ENCODE assay signal across 8 cellular contexts in genomic region chr9:70113403-70114022, GRCh38.
DNase-seq lines count a peak whose midpoint lies in the region; ATAC-seq and TF ChIP-seq lines count a peak whose summit lies in the region.

No MANE protein-coding gene starts in this region.

- no peak overlapping the region for H3K4me3 ChIP-seq in retinal pigment epithelial cell (ENCODE audit: low read length)

- intact Hi-C loops in left cardiac atrium (cut with DNase I): loop anchor here (5.0 to 10.0 kb wide), 2 partner anchors 141 to 689 kb away; no protein-coding TSS in a partner anchor

- no peak overlapping the region for H3K27ac Mint-ChIP-seq in activated naive CD8-positive, alpha-beta T cell treated with anti-CD3 and anti-CD28 coated beads, Interleukin-2, amount 10 ng/mL, durations not matched to agents 7 days and 5 days

- no peak overlapping the region for H3K4me3 Mint-ChIP-seq in activated naive CD8-positive, alpha-beta T cell treated with anti-CD3 and anti-CD28 coated beads, Interleukin-2, amount 10 ng/mL, durations not matched to agents 7 days and 5 days

- POLR2A ChIA-PET in HEK293T (lab: Yijun Ruan, JAX): no interaction called here
- POLR2A ChIA-PET in activated naive CD8-positive, alpha-beta T cell treated with anti-CD3 and anti-CD28 coated beads, Interleukin-2, amount 10 ng/mL, durations not matched to agents 7 days and 5 days (lab: Charles Lee): no interaction called here

- H3K27me3 Mint-ChIP-seq in activated naive CD8-positive, alpha-beta T cell treated with anti-CD3 and anti-CD28 coated beads, Interleukin-2, amount 10 ng/mL, durations not matched to agents 7 days and 5 days: peaks cover 7% of the 10 kb centered on the region

- peak; percentile 30 to 34 for DNase-seq in activated T-cell treated with anti-CD3 and anti-CD28 coated beads, Interleukin-2, amount 50 U/mL, for 48 hours
- DNase-seq in activated T-cell treated with anti-CD3 and anti-CD28 coated beads, Interleukin-2, amount 50 U/mL, for 1 hour: no peak
- peak; percentile 71 for DNase-seq in HEK293T (ENCODE audit: extremely low spot score)
- peak; percentile 11 for DNase-seq in NCI-H2029 (lab: John Stamatoyannopoulos, UW)
- DNase-seq in activated naive CD8-positive, alpha-beta T cell treated with anti-CD3 and anti-CD28 coated beads, Interleukin-2, amount 10 ng/mL, durations not matched to agents 7 days and 5 days: peak; percentile 27
- peak; percentile 68 for DNase-seq in left cardiac atrium
- DNase-seq in retinal pigment epithelial cell (ENCODE audit: low read depth): no peak
- DNase-seq in effector CD4-positive, alpha-beta T cell: no peak

- H3K4me1 Mint-ChIP-seq in activated naive CD8-positive, alpha-beta T cell treated with anti-CD3 and anti-CD28 coated beads, Interleukin-2, amount 10 ng/mL, durations not matched to agents 7 days and 5 days: peaks cover 3% of the 10 kb centered on the region

- H3K9me3 Mint-ChIP-seq in activated naive CD8-positive, alpha-beta T cell treated with anti-CD3 and anti-CD28 coated beads, Interleukin-2, amount 10 ng/mL, durations not matched to agents 7 days and 5 days: no peaks in the 10 kb centered on the region

- peak; percentile 33 for ATAC-seq in activated naive CD8-positive, alpha-beta T cell treated with anti-CD3 and anti-CD28 coated beads, Interleukin-2, amount 10 ng/mL, durations not matched to agents 7 days and 5 days (ENCODE audit: low read depth)
- ATAC-seq in left cardiac atrium: peak; percentile 64 to 67

- CTCF ChIA-PET in HEK293T (lab: Yijun Ruan, JAX): interaction anchor here (0.6 to 3.5 kb wide), 7 partner anchors 11 to 489 kb away, joined by 3 to 16 read pairs (median 5); no protein-coding TSS in a partner anchor

- peak; percentile 94 for TF ChIP-seq CTCF in retinal pigment epithelial cell (conservative IDR thresholded peaks at IDR 0.05; ENCODE audit: low read depth, low read length)

- H3K36me3 Mint-ChIP-seq in activated naive CD8-positive, alpha-beta T cell treated with anti-CD3 and anti-CD28 coated beads, Interleukin-2, amount 10 ng/mL, durations not matched to agents 7 days and 5 days: no peaks in the 10 kb centered on the region

TF ChIP-seq in HEK293T, 16 proteins besides CTCF, POLR2A, EP300 and RAD21:
- TF ChIP-seq HDGF (IDR thresholded peaks at IDR 0.05; ENCODE audit: borderline replicate concordance) (no peak), BHLHE40 (IDR thresholded peaks at IDR 0.05; ENCODE audit: borderline replicate concordance) (no peak), FOXA1 (IDR thresholded peaks at IDR 0.05) (no peak), CTBP1 (IDR thresholded peaks at IDR 0.05; ENCODE audit: borderline replicate concordance) (no peak), TARDBP (IDR thresholded peaks at IDR 0.05) (no peak), FOXM1 (IDR thresholded peaks at IDR 0.05; ENCODE audit: borderline replicate concordance) (no peak), NFRKB (IDR thresholded peaks at IDR 0.05) (no peak), SUZ12 (IDR thresholded peaks at IDR 0.05) (no peak), SP1 (IDR thresholded peaks at IDR 0.05) (no peak), ARNT (IDR thresholded peaks at IDR 0.05) (no peak), PKNOX1 (IDR thresholded peaks at IDR 0.05) (no peak), LEF1 (IDR thresholded peaks at IDR 0.05; ENCODE audit: borderline replicate concordance) (no peak), ELF4 (IDR thresholded peaks at IDR 0.05) (no peak), FOXK2 (IDR thresholded peaks at IDR 0.05) (no peak), L3MBTL2 (conservative IDR thresholded peaks at IDR 0.05) (no peak), ZNF384 (IDR thresholded peaks at IDR 0.05) (no peak)

Comparison
In these comparisons a context has a peak if more than half of its experiments do, and no peak if none do; other contexts are left out.
1. DNase-seq: peak in activated T-cell treated with anti-CD3 and anti-CD28 coated beads, Interleukin-2, amount 50 U/mL, for 48 hours (2 of 2), HEK293T (single experiment), NCI-H2029 (single experiment), activated naive CD8-positive, alpha-beta T cell treated with anti-CD3 and anti-CD28 coated beads, Interleukin-2, amount 10 ng/mL, durations not matched to agents 7 days and 5 days (single experiment) and left cardiac atrium (single experiment); none in activated T-cell treated with anti-CD3 and anti-CD28 coated beads, Interleukin-2, amount 50 U/mL, for 1 hour (single experiment), retinal pigment epithelial cell (single experiment) and effector CD4-positive, alpha-beta T cell (single experiment).